ENCODE assay signal across 11 cellular contexts in the genomic region with DNA sequence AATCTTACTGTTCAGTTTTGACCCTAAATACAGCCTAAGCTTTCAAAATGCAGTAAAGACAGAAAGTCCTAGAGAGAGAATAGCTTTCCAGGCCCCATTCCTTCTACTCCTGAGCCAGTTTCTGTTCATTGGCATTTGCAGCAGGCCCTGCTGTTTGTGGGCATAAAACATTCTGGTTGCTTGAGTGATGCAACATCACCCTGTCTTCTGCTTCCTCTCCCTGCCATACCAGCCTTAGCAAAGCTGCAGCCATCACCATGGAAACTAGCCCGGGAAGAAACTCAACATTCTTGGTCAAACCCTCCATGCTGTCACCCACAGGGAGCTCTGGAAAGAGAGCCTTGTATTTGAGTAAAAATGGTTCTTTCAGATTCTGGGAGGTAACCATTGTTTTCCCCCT.
DNase-seq lines count a peak whose midpoint lies in the region; TF ChIP-seq lines count a peak whose summit lies in the region.
"Had no signal": no experiment of that assay in that cellular context is flagged by ENCODE, and none has a peak within 500 bp of the region (broad histone marks: within the 10 kb centered on the region; RNA-seq: fewer than 3 reads in every experiment).

No MANE protein-coding gene starts in this region.

- 0% methylated on average over 1 of the region's 1 CpG for WGBS in mammary epithelial cell (ENCODE audit: low coverage, missing lambda C conversion rate)

- no peaks in the 10 kb centered on the region for H3K27me3 ChIP-seq in mammary epithelial cell (ENCODE audit: insufficient read depth, low read length)
- H3K27me3 ChIP-seq: right atrium auricular region had no signal

- DNase-seq in mammary epithelial cell (peak; percentile 20), MCF 10A (ENCODE audit: unreplicated experiment) (no peak), chondrocyte (ENCODE audit: low spot score) (no peak), kidney tubule cell (ENCODE audit: low spot score) (peak; percentile 55), OCI-LY7 (ENCODE audit: low spot score) (no peak), HuH-7 (ENCODE audit: low spot score) (no peak)
- DNase-seq in stimulated activated CD4-positive, alpha-beta T cell treated with anti-CD3 and anti-CD28 coated beads, Interleukin-2, amount 100 ng/mL, for 24 hours: no peak
- no peak for DNase-seq in activated CD8-positive, alpha-beta memory T cell treated with anti-CD3 and anti-CD28 coated beads for 24 hours
- DNase-seq: NCI-H1436 had no signal

- POLR2A ChIA-PET in MCF 10A (lab: Yijun Ruan, JAX) (no interaction called here), OCI-LY7 (lab: Charles Lee) (interaction anchor here (1.6 kb wide), 1 partner anchor 8 kb away, joined by 3 read pairs; no protein-coding TSS in a partner anchor)

- BruUV-seq in mammary epithelial cell (replicated peaks; lab: Mats Ljungman, UMichigan): no TSS peak
- no TSS peak for BruUV-seq in MCF 10A (replicated peaks; lab: Mats Ljungman, UMichigan)
- BruUV-seq in OCI-LY7 (replicated peaks; lab: Mats Ljungman, UMichigan): no TSS peak

- no peaks in the 10 kb centered on the region for H3K9me2 ChIP-seq in OCI-LY7 (ENCODE audit: insufficient read depth, low read length)

- no peak for TF ChIP-seq CTCF in mammary epithelial cell (conservative IDR thresholded peaks at IDR 0.05 in 1 of 2, IDR thresholded peaks at IDR 0.05 in 1 of 2; ENCODE audit: extremely low read depth in 1 of 2, insufficient read depth in 1 of 2, low read depth in 1 of 2, low read length in 2 of 2)
- no peak for TF ChIP-seq CTCF in MCF 10A (IDR thresholded peaks at IDR 0.05; ENCODE audit: unreplicated experiment)
- no peak for TF ChIP-seq CTCF in chondrocyte (IDR thresholded peaks at IDR 0.05)
- no peak for TF ChIP-seq CTCF in OCI-LY7 (conservative IDR thresholded peaks at IDR 0.05; ENCODE audit: low read length)

- H3K4me3 ChIP-seq in mammary epithelial cell (replicated peaks in 1 of 3; ENCODE audit: insufficient read depth in 1 of 3, low read depth in 2 of 3, low read length in 3 of 3) (no peak overlapping the region), OCI-LY7 (ENCODE audit: low read depth, low read length, poor library complexity, severe bottlenecking) (no peak overlapping the region)
- H3K4me3 ChIP-seq: A549, right atrium auricular region had no signal

- no peaks in the 10 kb centered on the region for H3K36me3 Mint-ChIP-seq in MCF 10A (ENCODE audit: insufficient read depth, unreplicated experiment)
- peaks cover 3% of the 10 kb centered on the region for H3K36me3 Mint-ChIP-seq in chondrocyte (ENCODE audit: low read depth)

- H3K36me3 ChIP-seq in mammary epithelial cell (ENCODE audit: insufficient read depth, low read length) (no peaks in the 10 kb centered on the region), OCI-LY7 (ENCODE audit: insufficient read depth, low read length) (no peaks in the 10 kb centered on the region)
- H3K36me3 ChIP-seq: right atrium auricular region had no signal

- CTCF ChIA-PET in mammary epithelial cell (lab: Charles Lee; ENCODE audit: low non-redundant PET): no interaction called here
- CTCF ChIA-PET in MCF 10A (lab: Yijun Ruan, JAX): interaction anchor here (0.6 to 2.9 kb wide), 2 partner anchors 19 to 271 kb away, joined by 4 to 11 read pairs; no protein-coding TSS in a partner anchor
- CTCF ChIA-PET in OCI-LY7 (lab: Charles Lee; ENCODE audit: unreplicated experiment): no interaction called here

- H3K79me2 ChIP-seq in mammary epithelial cell (ENCODE audit: insufficient read depth, low read length) (no peaks in the 10 kb centered on the region), OCI-LY7 (ENCODE audit: insufficient read depth, low read depth, low read length) (no peaks in the 10 kb centered on the region)

- in situ Hi-C loops in mammary epithelial cell (cut with MboI; ENCODE audit: low sequenced_read_pairs in 2 of 2): no loop called here

- dilution Hi-C loops in mammary epithelial cell (cut with HindIII; ENCODE audit: low sequenced_read_pairs): no loop called here

- H4K20me1 ChIP-seq in mammary epithelial cell (ENCODE audit: insufficient read depth, low read length): no peaks in the 10 kb centered on the region
- H4K20me1 ChIP-seq in OCI-LY7 (ENCODE audit: insufficient read depth, low read length): no peaks in the 10 kb centered on the region

- intact Hi-C loops in mammary epithelial cell (cut with micrococcal nuclease): no loop called here
- intact Hi-C loops in MCF 10A (cut with micrococcal nuclease): no loop called here
- intact Hi-C loops in OCI-LY7 (cut with micrococcal nuclease; ENCODE audit: unreplicated experiment): no loop called here

- no peak overlapping the region for H3K4me3 Mint-ChIP-seq in MCF 10A (ENCODE audit: unreplicated experiment)
- H3K4me3 Mint-ChIP-seq in chondrocyte (ENCODE audit: unreplicated experiment): no peak overlapping the region

- H3K9me3 ChIP-seq in mammary epithelial cell (replicated peaks; ENCODE audit: insufficient read depth, low read length) (no peaks in the 10 kb centered on the region), OCI-LY7 (ENCODE audit: low read length) (no peaks in the 10 kb centered on the region)
- H3K9me3 ChIP-seq: A549, right atrium auricular region had no signal

- no peak overlapping the region for H3K27ac Mint-ChIP-seq in MCF 10A (ENCODE audit: low read depth, unreplicated experiment)
- H3K27ac Mint-ChIP-seq in chondrocyte (ENCODE audit: unreplicated experiment): peak overlapping the region; percentile 85

- H3K4me1 ChIP-seq in mammary epithelial cell (ENCODE audit: insufficient read depth, low read length) (no peaks in the 10 kb centered on the region), OCI-LY7 (ENCODE audit: insufficient read depth, low read length, poor library complexity, severe bottlenecking) (no peaks in the 10 kb centered on the region)
- H3K4me1 ChIP-seq: A549 had no signal

- H3K27me3 Mint-ChIP-seq in MCF 10A (ENCODE audit: insufficient read depth, unreplicated experiment) (no peaks in the 10 kb centered on the region), chondrocyte (ENCODE audit: low read depth) (no peaks in the 10 kb centered on the region)

- H2AFZ ChIP-seq in mammary epithelial cell (ENCODE audit: low read depth, low read length) (no peak overlapping the region), OCI-LY7 (ENCODE audit: low read length) (no peak overlapping the region)

- H3K4me2 ChIP-seq in mammary epithelial cell (ENCODE audit: insufficient read depth, low read depth, low read length): no peak overlapping the region
- H3K4me2 ChIP-seq in OCI-LY7 (ENCODE audit: low read length): no peak overlapping the region
- H3K4me2 ChIP-seq: A549 had no signal

- H3K4me1 Mint-ChIP-seq in MCF 10A (ENCODE audit: insufficient read depth, unreplicated experiment) (no peaks in the 10 kb centered on the region), chondrocyte (ENCODE audit: low read depth) (peaks cover 30% of the 10 kb centered on the region)

- H3K9ac ChIP-seq in mammary epithelial cell (ENCODE audit: insufficient read depth, low read length): no peak overlapping the region

- H3K9me3 Mint-ChIP-seq in MCF 10A (ENCODE audit: unreplicated experiment) (no peaks in the 10 kb centered on the region), chondrocyte (ENCODE audit: low read depth) (no peaks in the 10 kb centered on the region)

- H3K27ac ChIP-seq in mammary epithelial cell (ENCODE audit: insufficient read depth, low read depth, low read length) (no peak overlapping the region), OCI-LY7 (ENCODE audit: low read depth, low read length, poor library complexity, severe bottlenecking) (no peak overlapping the region)
- H3K27ac ChIP-seq: A549, right atrium auricular region had no signal

Comparison
In these comparisons a context has a peak if more than half of its experiments do, and no peak if none do; other contexts are left out.
1. DNase-seq: peak in mammary epithelial cell (single experiment) and kidney tubule cell (single experiment); none in MCF 10A (single experiment), chondrocyte (single experiment), OCI-LY7 (single experiment), stimulated activated CD4-positive, alpha-beta T cell treated with anti-CD3 and anti-CD28 coated beads, Interleukin-2, amount 100 ng/mL, for 24 hours (0 of 2), HuH-7 (single experiment) and activated CD8-positive, alpha-beta memory T cell treated with anti-CD3 and anti-CD28 coated beads for 24 hours (single experiment).